Comparison of ENCODE assay signal across 8 cellular contexts in the genomic region with DNA sequence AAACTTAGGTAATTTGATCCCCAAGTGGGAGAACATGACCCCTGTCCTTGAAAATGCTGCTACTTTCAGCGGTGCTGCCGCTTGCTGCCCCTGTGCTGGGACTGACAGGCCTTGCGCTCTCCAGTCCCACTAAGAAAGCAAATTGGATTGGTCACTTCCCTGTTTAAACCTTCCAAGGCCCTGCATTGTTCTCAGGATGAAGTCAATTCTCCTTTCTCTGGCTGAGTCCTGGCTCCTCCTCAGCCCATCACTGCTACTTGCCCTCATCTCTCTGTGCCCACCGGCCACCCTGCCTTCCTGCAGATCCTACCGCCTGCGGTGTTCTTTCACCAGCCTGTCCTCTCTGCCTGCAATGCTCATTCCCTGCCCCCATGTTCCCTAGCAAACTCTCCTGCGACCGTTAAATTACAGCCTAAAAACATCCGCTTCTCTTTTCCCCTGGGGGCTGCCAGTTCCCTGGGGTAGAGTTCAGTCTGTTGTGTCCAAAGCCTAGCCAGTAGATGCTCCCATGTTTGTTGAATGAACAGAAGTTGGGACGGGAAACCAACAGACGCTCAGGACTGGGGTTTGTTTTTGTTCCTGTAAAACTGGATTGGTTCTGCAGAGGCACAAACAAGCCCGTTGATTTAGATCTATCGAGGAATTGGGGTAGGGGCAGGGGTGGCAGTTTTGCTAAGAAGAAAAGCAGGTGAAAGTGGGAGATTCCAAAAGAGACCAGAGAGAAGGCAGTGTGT.
DNase-seq lines count a peak whose midpoint lies in the region; ATAC-seq and TF ChIP-seq lines count a peak whose summit lies in the region.

No MANE protein-coding gene starts in this region.

- no peak overlapping the region for H2BK20ac ChIP-seq in H9 (ENCODE audit: low read depth, low read length, poor library complexity, severe bottlenecking)

- peaks cover 39 to 43% of the 10 kb centered on the region in 2 experiments for H3K4me1 Mint-ChIP-seq in H9
- peaks cover 40% of the 10 kb centered on the region for H3K4me1 Mint-ChIP-seq in T-helper 17 cell

- H3K23ac ChIP-seq in H9 (ENCODE audit: insufficient read length, low read depth, low read length), result no peak overlapping the region

- peak overlapping the region; percentile 1 for H3K9ac ChIP-seq in H9 (ENCODE audit: extremely low read depth, insufficient read length, low read length)
- H3K9ac ChIP-seq in iPS-20b (ENCODE audit: low read depth, low read length), result peak overlapping the region; percentile 42; the same call in 1 of the 2 replicates

- H3K36me3 ChIP-seq in iPS-20b (ENCODE audit: insufficient read depth, low read depth, low read length) (no peaks in the 10 kb centered on the region), thymus (ENCODE audit: control insufficient read depth, insufficient read depth) (no peaks in the 10 kb centered on the region)

- DNase-seq in DMS53 (lab: John Stamatoyannopoulos, UW), result peak; percentile 42
- peak; percentile 42 for DNase-seq in H9
- DNase-seq in T-helper 17 cell, result no peak
- DNase-seq in DMS114 treated with DMSO at 0.1 percent for 48 hours (lab: John Stamatoyannopoulos, UW; ENCODE audit: unreplicated experiment), result no peak
- no peak for DNase-seq in stimulated activated CD4-positive, alpha-beta T cell treated with anti-CD3 and anti-CD28 coated beads, Interleukin-4, amount 100 ng/mL, for 24 hours
- no peak for DNase-seq in stimulated activated naive CD4-positive, alpha-beta T cell (lab: John Stamatoyannopoulos, UW)

- H4K8ac ChIP-seq in H9 (replicated peaks; ENCODE audit: insufficient read length, low read depth, low read length), result no peak overlapping the region

- no peak overlapping the region for H4K91ac ChIP-seq in H9 (ENCODE audit: insufficient read length, low read depth, low read length)

- no peak overlapping the region for H2BK120ac ChIP-seq in H9 (ENCODE audit: low read depth, low read length, poor library complexity, severe bottlenecking)

- H3K4me3 ChIP-seq in iPS-20b (ENCODE audit: low read length) (peak overlapping the region; percentile 59; the same call in 1 of the 2 replicates), thymus (ENCODE audit: low read length) (peak overlapping the region; percentile 32)

- H3K27ac ChIP-seq in H9 (ENCODE audit: insufficient read length, low read depth, low read length) (no peak overlapping the region), iPS-20b (ENCODE audit: low read length) (no peak overlapping the region), thymus (ENCODE audit: low read depth) (peak overlapping the region; percentile 37)

- no peak overlapping the region for H2AK5ac ChIP-seq in H9 (ENCODE audit: insufficient read length, low read length)

- no CpG with 5 or more reads among the region's 13 CpGs for WGBS in H9 (ENCODE audit: extremely low coverage, insufficient read length, low lambda C conversion rate)
- WGBS in thymus, result 30% methylated on average over 13 of the region's 13 CpGs

- no peaks in the 10 kb centered on the region for H3K79me2 ChIP-seq in H9 (ENCODE audit: insufficient read depth, low read length)

- H3K27me3 ChIP-seq in H9 (ENCODE audit: insufficient read depth, low read length), result no peaks in the 10 kb centered on the region
- H3K27me3 ChIP-seq in iPS-20b (ENCODE audit: insufficient read depth, low read length), result peaks cover 20% of the 10 kb centered on the region
- peaks cover 8% of the 10 kb centered on the region for H3K27me3 ChIP-seq in thymus (ENCODE audit: control insufficient read depth, insufficient read depth)

- H3T11ph ChIP-seq in H9 (ENCODE audit: low read length), result no peak overlapping the region

- no peak overlapping the region for H2BK5ac ChIP-seq in H9 (ENCODE audit: insufficient read length, low read length)

- no peak overlapping the region for H3K56ac ChIP-seq in H9 (ENCODE audit: insufficient read length, low read depth, low read length)

- H3K27ac Mint-ChIP-seq in H9 (peak overlapping the region in 1 of 3 experiments; percentile 82; a peak in 1 of 7 replicates), T-helper 17 cell (peak overlapping the region; percentile 39)

- peaks cover 3% of the 10 kb centered on the region for H3K23me2 ChIP-seq in H9 (ENCODE audit: insufficient read length, low read depth, low read length, poor library complexity, severe bottlenecking)

- H4K20me1 ChIP-seq in H9 (ENCODE audit: control insufficient read depth, insufficient read depth, insufficient read length), result no peaks in the 10 kb centered on the region

- peak overlapping the region; percentile 3 for H3K4me2 ChIP-seq in H9 (ENCODE audit: insufficient read depth, insufficient read length, low read length)

- no peaks in the 10 kb centered on the region; a peak in 1 of 5 replicates for H3K9me3 Mint-ChIP-seq in H9

- no peaks in the 10 kb centered on the region for H3K79me1 ChIP-seq in H9 (ENCODE audit: insufficient read depth, low read depth, low read length, poor library complexity, severe bottlenecking)

- H3K36me3 Mint-ChIP-seq in H9 (ENCODE audit: insufficient read depth in 1 of 3, low read depth in 3 of 3) (no peaks in the 10 kb centered on the region), T-helper 17 cell (ENCODE audit: low read depth) (no peaks in the 10 kb centered on the region)

- peaks cover 14% of the 10 kb centered on the region for H3K27me3 Mint-ChIP-seq in H9 (ENCODE audit: low read depth)
- peaks cover 23% of the 10 kb centered on the region for H3K27me3 Mint-ChIP-seq in T-helper 17 cell

- H2BK15ac ChIP-seq in H9 (ENCODE audit: low read depth, low read length), result no peak overlapping the region

- no peak overlapping the region for H4K5ac ChIP-seq in H9 (ENCODE audit: insufficient read length, low read depth, low read length)

- peak overlapping the region; percentile 2 for H2AFZ ChIP-seq in H9 (ENCODE audit: low read length)

- H3K4me3 Mint-ChIP-seq in H9 (peak overlapping the region; percentile 53 to 71), T-helper 17 cell (peak overlapping the region; percentile 80)

- H2BK12ac ChIP-seq in H9 (ENCODE audit: insufficient read length, low read depth, low read length), result no peak overlapping the region

- no peaks in the 10 kb centered on the region for H3K9me3 ChIP-seq in H9 (ENCODE audit: control insufficient read depth, low read depth, low read length)
- H3K9me3 ChIP-seq in T-helper 17 cell (ENCODE audit: control insufficient read depth, low read length, poor library complexity, severe bottlenecking), result no peaks in the 10 kb centered on the region
- no peaks in the 10 kb centered on the region for H3K9me3 ChIP-seq in iPS-20b (ENCODE audit: insufficient read depth, low read depth, low read length)
- no peaks in the 10 kb centered on the region for H3K9me3 ChIP-seq in thymus (ENCODE audit: control insufficient read depth)

- TF ChIP-seq CTCF in H9 (conservative IDR thresholded peaks at IDR 0.05), result no peak

- no peak overlapping the region for H3K4ac ChIP-seq in H9 (ENCODE audit: low read depth, low read length)

- no peak for ATAC-seq in T-helper 17 cell

- no peaks in the 10 kb centered on the region; the same call in 1 of the 2 replicates for H3K4me1 ChIP-seq in H9 (ENCODE audit: insufficient read depth, low read length)
- peaks cover 15% of the 10 kb centered on the region for H3K4me1 ChIP-seq in iPS-20b (ENCODE audit: insufficient read depth, low read length)
- peaks cover 31% of the 10 kb centered on the region for H3K4me1 ChIP-seq in thymus (ENCODE audit: control insufficient read depth, insufficient read depth, low read length)

- no peak overlapping the region for H3K18ac ChIP-seq in H9 (ENCODE audit: insufficient read length, low read depth, low read length)

- H3K14ac ChIP-seq in H9 (ENCODE audit: insufficient read depth, low read length), result no peak overlapping the region

Comparison
In these comparisons a context has a peak if more than half of its experiments do, and no peak if none do; other contexts are left out.
1. DNase-seq: peak in DMS53 (single experiment) and H9 (single experiment); none in T-helper 17 cell (0 of 3), DMS114 treated with DMSO at 0.1 percent for 48 hours (single experiment), stimulated activated CD4-positive, alpha-beta T cell treated with anti-CD3 and anti-CD28 coated beads, Interleukin-4, amount 100 ng/mL, for 24 hours (single experiment) and stimulated activated naive CD4-positive, alpha-beta T cell (0 of 6).